1 cellular context compared by ENCODE assay signal in genomic region chr1:101382135-101382534, GRCh38.
TF ChIP-seq lines count a peak whose summit lies in the region.

No MANE protein-coding gene starts in this region.

TF ChIP-seq in GM23338, 12 proteins besides CTCF, POLR2A, EP300 and RAD21 (continued from another document):
- TF ChIP-seq ZNF462 (CRISPR knock-in tag; IDR thresholded peaks at IDR 0.05): peak; percentile 87
